16 cellular contexts compared by ENCODE assay signal in genomic region chr17:80813318-80813717, GRCh38.
"Had no signal": no experiment of that assay in that cellular context is flagged by ENCODE, and none has a peak within 500 bp of the region (broad histone marks: within the 10 kb centered on the region; RNA-seq: fewer than 3 reads in every experiment).

No MANE protein-coding gene starts in this region.

- H3K9me3 ChIP-seq: body of pancreas, colonic mucosa, left ventricle myocardium inferior, mucosa of descending colon, pancreas, sigmoid colon, spleen, suprapubic skin had no signal

- DNase-seq: activated T-cell treated with anti-CD3 and anti-CD28 coated beads, Interleukin-2, amount 50 U/mL, for 4 hours; amygdala; central memory CD4-positive, alpha-beta T cell; colonic mucosa; left ventricle myocardium inferior; naive thymus-derived CD8-positive, alpha-beta T cell; pancreas; spleen; trophoblast cell; WERI-Rb-1 had no signal

- H3K27me3 ChIP-seq: body of pancreas, colonic mucosa, pancreas, sigmoid colon, spleen, suprapubic skin had no signal

- H3K4me3 Mint-ChIP-seq: memory B cell; stimulated activated naive CD8-positive, alpha-beta T cell treated with anti-CD3 and anti-CD28 coated beads, Interleukin-15, Interleukin-2, amounts not matched to agents 100 ng/mL and 50 ng/mL, for 24 hours had no signal

- H3K27ac Mint-ChIP-seq: memory B cell; stimulated activated naive CD8-positive, alpha-beta T cell treated with anti-CD3 and anti-CD28 coated beads, Interleukin-15, Interleukin-2, amounts not matched to agents 100 ng/mL and 50 ng/mL, for 24 hours had no signal

- H3K4me1 ChIP-seq: body of pancreas, colonic mucosa, left ventricle myocardium inferior, pancreas, sigmoid colon, suprapubic skin had no signal

- H3K36me3 ChIP-seq: colonic mucosa, left ventricle myocardium inferior, pancreas, suprapubic skin had no signal

- H3K9me3 Mint-ChIP-seq: activated T-cell treated with anti-CD3 and anti-CD28 coated beads, Interleukin-2, amount 50 U/mL, for 4 hours; memory B cell; naive thymus-derived CD8-positive, alpha-beta T cell; stimulated activated naive CD8-positive, alpha-beta T cell treated with anti-CD3 and anti-CD28 coated beads, Interleukin-15, Interleukin-2, amounts not matched to agents 100 ng/mL and 50 ng/mL, for 24 hours had no signal

- H3K27me3 Mint-ChIP-seq: memory B cell; naive thymus-derived CD8-positive, alpha-beta T cell; stimulated activated naive CD8-positive, alpha-beta T cell treated with anti-CD3 and anti-CD28 coated beads, Interleukin-15, Interleukin-2, amounts not matched to agents 100 ng/mL and 50 ng/mL, for 24 hours had no signal

- H3K27ac ChIP-seq: body of pancreas, colonic mucosa, left ventricle myocardium inferior, pancreas, sigmoid colon, spleen, suprapubic skin, WERI-Rb-1 had no signal

- H3K4me3 ChIP-seq: body of pancreas, colonic mucosa, left ventricle myocardium inferior, mucosa of descending colon, pancreas, sigmoid colon, spleen, suprapubic skin had no signal

- ATAC-seq: body of pancreas; mucosa of descending colon; naive thymus-derived CD8-positive, alpha-beta T cell; pancreas had no signal
